ENCODE assay signal across 22 cellular contexts in the genomic region with DNA sequence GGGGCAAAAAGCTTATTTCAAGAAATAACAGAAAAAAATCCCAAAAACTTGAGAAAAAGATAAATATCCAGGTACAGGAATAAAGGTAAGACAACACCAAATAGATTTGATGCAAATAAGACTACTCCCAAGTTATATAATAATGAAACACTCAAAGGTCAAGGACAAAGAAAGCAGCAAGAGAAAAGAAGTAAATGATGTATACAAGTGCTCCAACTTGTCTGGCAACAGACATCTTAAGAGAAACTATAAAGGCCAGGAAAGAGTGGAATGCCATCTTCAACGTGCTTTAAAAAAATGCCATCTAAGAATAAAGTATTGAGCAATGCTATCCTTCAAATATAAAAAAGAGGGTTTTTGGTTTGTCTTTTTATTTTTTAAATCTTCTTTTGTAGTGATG. TPM values are rescaled to one million over a fixed set of nuclear protein-coding genes. Genes with fewer than 3 reads are reported as not detected.
DNase-seq lines count a peak whose midpoint lies in the region; ATAC-seq, FAIRE-seq and TF ChIP-seq lines count a peak whose summit lies in the region.
"Had no signal": no experiment of that assay in that cellular context is flagged by ENCODE, and none has a peak within 500 bp of the region (broad histone marks: within the 10 kb centered on the region; RNA-seq: fewer than 3 reads in every experiment).

No MANE protein-coding gene starts in this region.

- FAIRE-seq in HepG2 (lab: Jason Lieb, UNC) = no peak
- FAIRE-seq in K562 (lab: Jason Lieb, UNC) = no peak
- FAIRE-seq: GM12892, H1, HTR-8/SVneo had no signal

- H3K4me1 ChIP-seq in HepG2 (ENCODE audit: insufficient read depth, low read length) (peaks cover 42% of the 10 kb centered on the region), right lobe of liver (peaks cover 0 to 8% (median 4%) of the 10 kb centered on the region in 4 donors), RWPE2 (ENCODE audit: insufficient read depth, poor library complexity, severe bottlenecking) (peaks cover 38% of the 10 kb centered on the region), K562 (replicated peaks in 1 of 2; ENCODE audit: control insufficient read depth in 2 of 2, insufficient read depth in 2 of 2, low read length in 2 of 2) (peaks cover 8 to 10% of the 10 kb centered on the region in 2 experiments)
- H3K4me1 ChIP-seq: Caco-2 had no signal

- TF ChIP-seq EP300 in HepG2 (IDR thresholded peaks at IDR 0.05; ENCODE audit: low read depth in 2 of 2, low read length in 2 of 2) = no peak
- no peak for TF ChIP-seq EP300 in HepG2 (CRISPR knock-in tag; IDR thresholded peaks at IDR 0.05; ENCODE audit: borderline replicate concordance)
- TF ChIP-seq EP300 in K562 (IDR thresholded peaks at IDR 0.05; ENCODE audit: low read length) = no peak

- H3K9me3 ChIP-seq in HepG2 (ENCODE audit: low read length) (no peaks in the 10 kb centered on the region), right lobe of liver (no peaks in the 10 kb centered on the region), RWPE2 (ENCODE audit: severe bottlenecking) (peaks cover 6% of the 10 kb centered on the region), K562 (replicated peaks; ENCODE audit: control insufficient read depth, insufficient read depth, low read depth, low read length) (peaks cover 4% of the 10 kb centered on the region; the same call in 1 of the 2 replicates)

- H3K27me3 ChIP-seq in HepG2 (ENCODE audit: control insufficient read depth in 1 of 2, insufficient read depth in 2 of 2, low read length in 2 of 2) = no peaks in the 10 kb centered on the region
- no peaks in the 10 kb centered on the region for H3K27me3 ChIP-seq in right lobe of liver
- H3K27me3 ChIP-seq in RWPE2 (ENCODE audit: insufficient read depth, poor library complexity, severe bottlenecking) = no peaks in the 10 kb centered on the region
- H3K27me3 ChIP-seq in K562 (ENCODE audit: control insufficient read depth in 2 of 2, insufficient read depth in 2 of 2, low read length in 2 of 2) = no peaks in the 10 kb centered on the region
- H3K27me3 ChIP-seq: BLaER1 had no signal

- H3K79me2 ChIP-seq in HepG2 (ENCODE audit: insufficient read depth, low read length) (peaks cover 84% of the 10 kb centered on the region), K562 (ENCODE audit: control insufficient read depth, insufficient read depth, low read length) (peaks cover 82% of the 10 kb centered on the region)

- intact Hi-C loops in HepG2 (cut with micrococcal nuclease; ENCODE audit: unreplicated experiment) (no loop called here), right lobe of liver (cut with DNase I) (no loop called here), K562 (cut with micrococcal nuclease) (no loop called here)

- 97% methylated on average over 1 of the region's 1 CpG for WGBS in HepG2 (ENCODE audit: low lambda C conversion rate)
- WGBS in right lobe of liver (ENCODE audit: insufficient coverage, low coverage, low lambda C conversion rate, missing lambda C conversion rate) = 50% methylated on average over 1 of the region's 1 CpG
- WGBS in K562 (ENCODE audit: insufficient coverage, low coverage, missing lambda C conversion rate) = 67% methylated on average over 1 of the region's 1 CpG

- H2AFZ ChIP-seq in HepG2 (ENCODE audit: low read length) = no peak overlapping the region
- no peak overlapping the region for H2AFZ ChIP-seq in K562 (ENCODE audit: low read depth, low read length)

- H3K9me1 ChIP-seq in K562 (ENCODE audit: control insufficient read depth, insufficient read depth, low read length) = peaks cover 3% of the 10 kb centered on the region

- H3K4me2 ChIP-seq in HepG2 (ENCODE audit: low read depth, low read length) (no peak overlapping the region), K562 (ENCODE audit: insufficient read depth, low read length) (no peak overlapping the region)
- H3K4me2 ChIP-seq: BLaER1 had no signal

- no peak for DNase-seq in HepG2 (ENCODE audit: low spot score)
- no peak for DNase-seq in right lobe of liver
- DNase-seq in RWPE2 (ENCODE audit: low spot score) = no peak
- no peak for DNase-seq in K562 (ENCODE audit: extremely low read depth in 1 of 4, low spot score in 3 of 4)
- DNase-seq in COLO668 (lab: John Stamatoyannopoulos, UW; ENCODE audit: unreplicated experiment) = no peak
- no peak for DNase-seq in NCI-H187 treated with DMSO at 0.1 percent for 48 hours (lab: John Stamatoyannopoulos, UW)
- DNase-seq: Caco-2; CD4-positive, alpha-beta T cell; DMS153; IMR-90; NCI-H1092 treated with DMSO at 0.1 percent for 48 hours; NCI-H1436 treated with DMSO at 0.1 percent for 48 hours; NCI-H2029; NCI-H2171 treated with DMSO at 0.1 percent for 48 hours; NCI-H524 treated with DMSO at 0.1 percent for 48 hours; Right ventricle myocardium superior had no signal

- no peak for TF ChIP-seq RAD21 in HepG2 (CRISPR knock-in tag; IDR thresholded peaks at IDR 0.05)
- no peak for TF ChIP-seq RAD21 in K562 (CRISPR knock-in tag; conservative IDR thresholded peaks at IDR 0.05 in 1 of 2, IDR thresholded peaks at IDR 0.05 in 1 of 2)

- TF ChIP-seq CTCF in HepG2 (CRISPR knock-in tag; IDR thresholded peaks at IDR 0.05) = no peak
- no peak for TF ChIP-seq CTCF in right lobe of liver (IDR thresholded peaks at IDR 0.05)
- TF ChIP-seq CTCF in RWPE2 (IDR thresholded peaks at IDR 0.05; ENCODE audit: poor library complexity, severe bottlenecking) = no peak
- TF ChIP-seq CTCF in K562 (IDR thresholded peaks at IDR 0.05 in 2 of 3, conservative IDR thresholded peaks at IDR 0.05 in 1 of 3; ENCODE audit: insufficient read depth in 2 of 3, low read depth in 1 of 3, low read length in 3 of 3) = no peak

- no peaks in the 10 kb centered on the region for H4K20me1 ChIP-seq in HepG2 (ENCODE audit: insufficient read depth, low read length)
- H4K20me1 ChIP-seq in K562 (replicated peaks; ENCODE audit: control insufficient read depth, insufficient read depth, low read length) = no peaks in the 10 kb centered on the region

- ATAC-seq in HepG2 (no peak), right lobe of liver (no peak), RWPE2 (ENCODE audit: low read depth) (no peak), K562 (no peak), GM21526 (IDR thresholded peaks at IDR 0.05; ENCODE audit: low FRiP score, unreplicated experiment) (no peak)
- ATAC-seq: HCT116 had no signal

- POLR2A ChIA-PET in HepG2 (lab: Yijun Ruan, JAX) = no interaction called here
- POLR2A ChIA-PET in K562 (lab: Yijun Ruan, JAX) = no interaction called here

- CTCF ChIA-PET in HepG2 (lab: Yijun Ruan, JAX; ENCODE audit: low intra/inter-chr PET ratio, low total read pairs) (no interaction called here), K562 (lab: Yijun Ruan, JAX; ENCODE audit: low intra/inter-chr PET ratio) (no interaction called here)

- H3K36me3 ChIP-seq in HepG2 (replicated peaks in 1 of 2; ENCODE audit: control insufficient read depth in 1 of 2, insufficient read depth in 2 of 2, low read length in 2 of 2) (no peaks in the 10 kb centered on the region), right lobe of liver (no peaks in the 10 kb centered on the region), RWPE2 (ENCODE audit: low read depth) (peaks cover 3% of the 10 kb centered on the region; the same call in 1 of the 2 replicates), K562 (ENCODE audit: control insufficient read depth, insufficient read depth, low read length) (0 out of 3 replicates have a peak, but pooled peaks cover 2% of the 10 kb centered on the region)

- no peak overlapping the region for H3K27ac ChIP-seq in HepG2 (ENCODE audit: extremely low read length, insufficient read depth, low read length)
- no peak overlapping the region for H3K27ac ChIP-seq in right lobe of liver
- H3K27ac ChIP-seq in RWPE2 (ENCODE audit: poor library complexity, severe bottlenecking) = peak overlapping the region; percentile 90
- no peak overlapping the region for H3K27ac ChIP-seq in K562 (ENCODE audit: extremely low read depth, low read depth, low read length)
- H3K27ac ChIP-seq: BLaER1 had no signal

- TF ChIP-seq POLR2A in HepG2 (IDR thresholded peaks at IDR 0.05; ENCODE audit: insufficient read depth in 1 of 2, low read depth in 2 of 2, low read length in 2 of 2) (no peak), right lobe of liver (IDR thresholded peaks at IDR 0.05) (no peak), K562 (conservative IDR thresholded peaks at IDR 0.05) (no peak)

- in situ Hi-C loops in HepG2 (cut with HindIII; ENCODE audit: extremely low pct_ligation_motif_present, low pct_unique_long_range_greater_than_20kb) = no loop called here
- in situ Hi-C loops in K562 (cut with MboI) = no loop called here

- H3K4me3 ChIP-seq in HepG2 (replicated peaks in 1 of 3; ENCODE audit: insufficient read depth in 1 of 3, low read depth in 2 of 3, low read length in 3 of 3) (no peak overlapping the region), right lobe of liver (no peak overlapping the region), RWPE2 (ENCODE audit: severe bottlenecking) (no peak overlapping the region), K562 (no peak overlapping the region)
- H3K4me3 ChIP-seq: BLaER1 had no signal

- H3K9ac ChIP-seq in HepG2 (ENCODE audit: insufficient read depth, low read depth, low read length) = no peak overlapping the region
- H3K9ac ChIP-seq in K562 (ENCODE audit: insufficient read depth in 1 of 2, low read depth in 2 of 2, low read length in 2 of 2) = no peak overlapping the region
- H3K9ac ChIP-seq: BLaER1 had no signal

- BruUV-seq in HepG2 (replicated peaks; lab: Mats Ljungman, UMichigan) (no TSS peak), K562 (replicated peaks; lab: Mats Ljungman, UMichigan) (no TSS peak)

RNA-seq across cellular contexts. Expression of a gene that starts 54.2 kb away (rescaled TPM):
- total RNA-seq in HepG2 (2016; rRNA removed; fragmentation: Illumina TruSeq; extraction: Trizol) (31.3 and 48.0 TPM in 2 replicates), right lobe of liver (10 to 100 TPM in 4 of 6 experiments, 1 to 10 TPM in 2; 9.3 to 21.4 (median 12.5) TPM), K562 (2014; rRNA removed) (13.0 and 14.4 TPM in 2 replicates), K562 (2014; rRNA removed; fragmentation: Illumina TruSeq; extraction: Trizol) (22.1 and 23.5 TPM in 2 replicates), K562 (2015; rRNA removed; fragmentation: Illumina TruSeq; extraction: Trizol) (22.5 and 24.4 TPM in 2 replicates), K562 (2021) (12.1 and 16.6 TPM in 2 replicates)
- 90.3 and 96.9 TPM in 2 replicates for total RNA-seq in HepG2 (2016; cell fraction: cytosol; rRNA removed; fragmentation: Illumina TruSeq; extraction: Trizol; ENCODE audit: low read depth)
- 31.5 and 50.9 TPM in 2 replicates for total RNA-seq in HepG2 (2016; cell fraction: insoluble cytoplasmic fraction; rRNA removed; fragmentation: Illumina TruSeq; extraction: Trizol)
- total RNA-seq in HepG2 (2016; cell fraction: membrane; rRNA removed; fragmentation: Illumina TruSeq; extraction: Trizol) = 39.0 and 57.5 TPM in 2 replicates
- total RNA-seq in HepG2 (2016; cell fraction: nucleus; rRNA removed; fragmentation: Illumina TruSeq; extraction: Trizol) = 75.6 and 80.9 TPM in 2 replicates
- polyA plus RNA-seq in HepG2 (2011; rRNA removed) (11.3 and 12.8 TPM in 2 replicates), K562 (2011; rRNA removed) (11.7 and 16.7 TPM in 2 replicates), K562 (2014; fragmentation: Illumina TruSeq; extraction: Trizol) (10.9 and 16.8 TPM in 2 replicates), K562 (2014; fragmentation: Nextera tagmentation; extraction: Ambion mirVana) (1 to 10 TPM; 5.5 to 6.2 TPM), K562 (2014; rRNA removed) (9.1 and 11.5 TPM in 2 replicates)
- polyA plus RNA-seq in HepG2 (2011; cell fraction: cytosol; rRNA removed) = 5.3 and 8.5 TPM in 2 replicates
- polyA plus RNA-seq in HepG2 (2011; cell fraction: nucleus; rRNA removed) = 7.9 and 9.3 TPM in 2 replicates
- 10.5 and 11.7 TPM in 2 replicates for polyA plus RNA-seq in HepG2 (2012)
- polyA plus RNA-seq in HepG2 (2016; cell fraction: cytosol; fragmentation: Illumina TruSeq; extraction: Trizol; ENCODE audit: low read depth) = 2.4 and 2.7 TPM in 2 replicates
- polyA plus RNA-seq in HepG2 (2016; cell fraction: insoluble cytoplasmic fraction; fragmentation: Illumina TruSeq; extraction: Trizol; ENCODE audit: low read depth) = 34.0 and 36.3 TPM in 2 replicates
- polyA plus RNA-seq in HepG2 (2016; cell fraction: membrane; fragmentation: Illumina TruSeq; extraction: Trizol; ENCODE audit: low read depth) = 4.3 and 5.6 TPM in 2 replicates
- 30.6 and 34.2 TPM in 2 replicates for polyA plus RNA-seq in HepG2 (2016; cell fraction: nucleus; fragmentation: Illumina TruSeq; extraction: Trizol; ENCODE audit: insufficient read depth, low read depth)
- polyA minus RNA-seq in HepG2 (2011; rRNA and poly(A)+ RNA removed; ENCODE audit: low replicate concordance) = 12.1 and 22.3 TPM in 2 replicates
- 18.6 and 21.0 TPM in 2 replicates for polyA minus RNA-seq in HepG2 (2011; cell fraction: cytosol; rRNA and poly(A)+ RNA removed)
- polyA minus RNA-seq in HepG2 (2011; cell fraction: nucleus; rRNA and poly(A)+ RNA removed) = 90.9 and 94.9 TPM in 2 replicates
- 20.0 and 85.9 TPM in 2 replicates for total RNA-seq in K562 (2011; cell fraction: chromatin; rRNA removed; ENCODE audit: low replicate concordance)
- 9.3 and 16.7 TPM in 2 replicates for total RNA-seq in K562 (2011; cell fraction: nucleolus; rRNA removed)
- 25.5 and 35.3 TPM in 2 replicates for total RNA-seq in K562 (2011; cell fraction: nucleoplasm; rRNA removed)
- 3.3 and 6.2 TPM in 2 replicates for polyA plus RNA-seq in K562 (2011; cell fraction: cytosol; rRNA removed)
- polyA plus RNA-seq in K562 (2011; cell fraction: nucleus; rRNA removed) = 9.2 and 12.9 TPM in 2 replicates
- polyA plus RNA-seq in K562 (2012) = 7.7 and 8.1 TPM in 2 replicates
- polyA minus RNA-seq in K562 (2011; rRNA and poly(A)+ RNA removed) = 40.9 and 47.2 TPM in 2 replicates
- polyA minus RNA-seq in K562 (2011; cell fraction: cytosol; rRNA and poly(A)+ RNA removed) = 11.5 and 13.4 TPM in 2 replicates
- polyA minus RNA-seq in K562 (2011; cell fraction: nucleus; rRNA and poly(A)+ RNA removed) = 28.9 and 41.9 TPM in 2 replicates
